In the genomic region with DNA sequence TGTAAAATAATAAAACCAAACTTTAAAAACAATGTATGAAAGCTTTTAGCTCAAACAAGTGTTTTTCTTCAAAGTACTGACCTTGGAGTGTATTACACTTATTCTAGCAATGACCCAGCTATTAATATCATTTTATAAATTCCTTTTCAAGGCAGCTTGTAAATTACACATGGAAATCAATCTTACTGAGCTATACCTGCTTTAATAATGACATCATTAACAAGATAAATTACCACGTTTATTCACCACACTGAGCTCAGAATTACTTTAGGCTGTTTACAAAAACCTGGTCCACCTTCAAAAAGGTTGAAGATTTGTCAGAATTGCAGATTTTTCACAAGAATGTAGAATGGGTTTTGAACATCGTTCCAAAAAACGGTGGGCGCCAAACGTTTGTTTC, we compare ENCODE assay signal across 38 cellular contexts.
"Had no signal": no experiment of that assay in that cellular context is flagged by ENCODE, and none has a peak within 500 bp of the region (broad histone marks: within the 10 kb centered on the region; RNA-seq: fewer than 3 reads in every experiment).

No MANE protein-coding gene starts in this region.

- H3K27ac Mint-ChIP-seq: activated B cell treated with CpG ODN at 0.5 μM for 24 hours; activated CD4-positive, alpha-beta memory T cell treated with anti-CD3 and anti-CD28 coated beads, Interleukin-2, amount 10 ng/mL, durations not matched to agents 7 days and 5 days; activated CD4-positive, alpha-beta T cell treated with anti-CD3 and anti-CD28 coated beads, Interleukin-2, amount 10 ng/mL, durations not matched to agents 24 days and 14 days; activated CD8-positive, alpha-beta memory T cell treated with anti-CD3 and anti-CD28 coated beads, Interleukin-2, amount 10 ng/mL, durations not matched to agents 7 days and 5 days; activated CD8-positive, alpha-beta T cell treated with anti-CD3 and anti-CD28 coated beads, Interleukin-2, amount 10 ng/mL, durations not matched to agents 7 days and 5 days; activated naive CD4-positive, alpha-beta T cell treated with anti-CD3 and anti-CD28 coated beads, Interleukin-2, amount 10 ng/mL, durations not matched to agents 7 days and 5 days; activated naive CD4-positive, alpha-beta T cell treated with anti-CD3 and anti-CD28 coated beads, Interleukin-2, amount 50 U/mL, for 24 hours; activated naive CD8-positive, alpha-beta T cell; activated naive CD8-positive, alpha-beta T cell treated with anti-CD3 and anti-CD28 coated beads, Interleukin-2, amount 10 ng/mL, durations not matched to agents 7 days and 5 days; activated naive CD8-positive, alpha-beta T cell treated with anti-CD3 and anti-CD28 coated beads, Interleukin-2, amount 50 U/mL, for 24 hours; activated T-cell treated with anti-CD3 and anti-CD28 coated beads, Interleukin-2, amount 50 U/mL, for 24 hours; activated T-helper 2 cell treated with anti-CD3 and anti-CD28 coated beads, Interferon-gamma antibody, Interleukin-2, Interleukin-4, amounts not matched to agents 10 μg/mL and 5 μg/mL and 100 μg/mL, durations not matched to agents 14 hours and 24 hours and 36 hours; brain; T-helper 1 cell treated with Interleukin-12 subunit alpha and Interleukin-12 subunit beta and Interleukin-4 antibody, amounts not matched to agents 30 μg/mL and 1 μg/mL, for 36 hours; T-helper 2 cell treated with Interferon-gamma antibody and Interleukin-4, amounts not matched to agents 5 μg/mL and 100 μg/mL, for 36 hours had no signal

- DNase-seq: activated B cell treated with CpG ODN at 0.5 μM for 24 hours; activated CD4-positive, alpha-beta memory T cell treated with anti-CD3 and anti-CD28 coated beads, Interleukin-2, amount 10 ng/mL, durations not matched to agents 7 days and 5 days; activated CD4-positive, alpha-beta T cell treated with anti-CD3 and anti-CD28 coated beads for 4 hours; activated CD4-positive, alpha-beta T cell treated with anti-CD3 and anti-CD28 coated beads, Interleukin-2, amount 10 ng/mL, durations not matched to agents 24 days and 14 days; activated CD4-positive, alpha-beta T cell treated with anti-CD3 and anti-CD28 coated beads, Interleukin-2, amount 50 U/mL, for 1 hour; activated CD4-positive, alpha-beta T cell treated with anti-CD3 and anti-CD28 coated beads, Interleukin-2, amount 50 U/mL, for 4 hours; activated CD4-positive, CD25-positive, alpha-beta regulatory T cell treated with anti-CD3 and anti-CD28 coated beads, Interleukin-2, amount 50 U/mL, for 72 hours; activated CD8-positive, alpha-beta memory T cell treated with anti-CD3 and anti-CD28 coated beads for 24 hours; activated CD8-positive, alpha-beta memory T cell treated with anti-CD3 and anti-CD28 coated beads, Interleukin-2, amount 10 ng/mL, durations not matched to agents 7 days and 5 days; activated CD8-positive, alpha-beta memory T cell treated with anti-CD3 and anti-CD28 coated beads, Interleukin-2, amount 50 U/mL, for 48 hours; activated CD8-positive, alpha-beta T cell treated with anti-CD3 and anti-CD28 coated beads, Interleukin-2, amount 10 ng/mL, durations not matched to agents 7 days and 5 days; activated effector memory CD4-positive, alpha-beta T cell treated with Interleukin-2 at 50 U/mL for 16 hours; activated gamma-delta T cell; activated naive CD4-positive, alpha-beta T cell treated with anti-CD3 and anti-CD28 coated beads, Interleukin-2, amount 10 ng/mL, durations not matched to agents 7 days and 5 days; activated naive CD4-positive, alpha-beta T cell treated with Interleukin-2 at 50 U/mL for 16 hours; activated naive CD8-positive, alpha-beta T cell treated with anti-CD3 and anti-CD28 coated beads, Interleukin-2, amount 10 ng/mL, durations not matched to agents 7 days and 5 days; activated naive CD8-positive, alpha-beta T cell treated with anti-CD3 and anti-CD28 coated beads, Interleukin-2, amount 50 U/mL, for 24 hours; activated T-cell treated with anti-CD3 and anti-CD28 coated beads, Interleukin-2, amount 50 U/mL, for 24 hours; activated T-cell treated with anti-CD3 and anti-CD28 coated beads, Interleukin-2, amount 50 U/mL, for 48 hours; amygdala; anterior cingulate cortex; caudate nucleus; cerebellar nuclear complex; T-helper 1 cell; T-helper 2 cell; T-helper 9 cell had no signal

- H3K4me1 ChIP-seq: ascending aorta had no signal

- FAIRE-seq: bronchial epithelial cell, TTC549 had no signal

- H3K27ac ChIP-seq: ascending aorta, cardiac muscle cell, VCaP had no signal

- H3K36me3 Mint-ChIP-seq: activated CD8-positive, alpha-beta memory T cell treated with anti-CD3 and anti-CD28 coated beads, Interleukin-2, amount 10 ng/mL, durations not matched to agents 7 days and 5 days; activated naive CD4-positive, alpha-beta T cell treated with anti-CD3 and anti-CD28 coated beads, Interleukin-2, amount 10 ng/mL, durations not matched to agents 7 days and 5 days; activated naive CD4-positive, alpha-beta T cell treated with anti-CD3 and anti-CD28 coated beads, Interleukin-2, amount 50 U/mL, for 24 hours; activated naive CD8-positive, alpha-beta T cell; activated naive CD8-positive, alpha-beta T cell treated with anti-CD3 and anti-CD28 coated beads, Interleukin-2, amount 10 ng/mL, durations not matched to agents 7 days and 5 days had no signal

- H3K27me3 ChIP-seq: ascending aorta, cardiac muscle cell had no signal

- H3K4me3 ChIP-seq: ascending aorta, cardiac muscle cell had no signal

- ATAC-seq: activated CD8-positive, alpha-beta memory T cell treated with anti-CD3 and anti-CD28 coated beads, Interleukin-2, amount 10 ng/mL, durations not matched to agents 7 days and 5 days; activated CD8-positive, alpha-beta T cell treated with anti-CD3 and anti-CD28 coated beads, Interleukin-2, amount 10 ng/mL, durations not matched to agents 7 days and 5 days; activated naive CD8-positive, alpha-beta T cell treated with anti-CD3 and anti-CD28 coated beads, Interleukin-2, amount 50 U/mL, for 24 hours had no signal

- H3K36me3 ChIP-seq: ascending aorta, cardiac muscle cell had no signal

- H3K4me1 Mint-ChIP-seq: activated B cell treated with CpG ODN at 0.5 μM for 24 hours; activated CD4-positive, alpha-beta memory T cell treated with anti-CD3 and anti-CD28 coated beads, Interleukin-2, amount 10 ng/mL, durations not matched to agents 7 days and 5 days; activated CD4-positive, alpha-beta T cell treated with anti-CD3 and anti-CD28 coated beads, Interleukin-2, amount 10 ng/mL, durations not matched to agents 24 days and 14 days; activated CD8-positive, alpha-beta memory T cell treated with anti-CD3 and anti-CD28 coated beads, Interleukin-2, amount 10 ng/mL, durations not matched to agents 7 days and 5 days; activated naive CD4-positive, alpha-beta T cell treated with anti-CD3 and anti-CD28 coated beads, Interleukin-2, amount 10 ng/mL, durations not matched to agents 7 days and 5 days; activated naive CD4-positive, alpha-beta T cell treated with anti-CD3 and anti-CD28 coated beads, Interleukin-2, amount 50 U/mL, for 24 hours; activated naive CD8-positive, alpha-beta T cell treated with anti-CD3 and anti-CD28 coated beads, Interleukin-2, amount 10 ng/mL, durations not matched to agents 7 days and 5 days; activated naive CD8-positive, alpha-beta T cell treated with anti-CD3 and anti-CD28 coated beads, Interleukin-2, amount 50 U/mL, for 24 hours; brain; central memory CD8-positive, alpha-beta T cell had no signal

- H3K4me3 Mint-ChIP-seq: activated B cell treated with CpG ODN at 0.5 μM for 24 hours; activated CD4-positive, alpha-beta memory T cell treated with anti-CD3 and anti-CD28 coated beads, Interleukin-2, amount 10 ng/mL, durations not matched to agents 7 days and 5 days; activated CD4-positive, alpha-beta T cell treated with anti-CD3 and anti-CD28 coated beads, Interleukin-2, amount 10 ng/mL, durations not matched to agents 24 days and 14 days; activated CD8-positive, alpha-beta memory T cell treated with anti-CD3 and anti-CD28 coated beads, Interleukin-2, amount 10 ng/mL, durations not matched to agents 7 days and 5 days; activated CD8-positive, alpha-beta T cell treated with anti-CD3 and anti-CD28 coated beads, Interleukin-2, amount 10 ng/mL, durations not matched to agents 7 days and 5 days; activated naive CD4-positive, alpha-beta T cell treated with anti-CD3 and anti-CD28 coated beads, Interleukin-2, amount 10 ng/mL, durations not matched to agents 7 days and 5 days; activated naive CD4-positive, alpha-beta T cell treated with anti-CD3 and anti-CD28 coated beads, Interleukin-2, amount 50 U/mL, for 24 hours; activated naive CD8-positive, alpha-beta T cell; activated naive CD8-positive, alpha-beta T cell treated with anti-CD3 and anti-CD28 coated beads, Interleukin-2, amount 10 ng/mL, durations not matched to agents 7 days and 5 days; activated naive CD8-positive, alpha-beta T cell treated with anti-CD3 and anti-CD28 coated beads, Interleukin-2, amount 50 U/mL, for 24 hours; activated T-cell treated with anti-CD3 and anti-CD28 coated beads, Interleukin-2, amount 50 U/mL, for 24 hours; brain; central memory CD8-positive, alpha-beta T cell; T-helper 1 cell treated with Interleukin-12 subunit alpha and Interleukin-12 subunit beta and Interleukin-4 antibody, amounts not matched to agents 30 μg/mL and 1 μg/mL, for 36 hours; T-helper 2 cell treated with Interferon-gamma antibody and Interleukin-4, amounts not matched to agents 5 μg/mL and 100 μg/mL, for 36 hours had no signal
